In genomic region chr12:105095338-105095737, GRCh38 we compare ENCODE assay signal across 2 cellular contexts. TPM values are rescaled to one million over a fixed set of nuclear protein-coding genes. Genes with fewer than 3 reads are reported as not detected.
"Had no signal": no experiment of that assay in that cellular context is flagged by ENCODE, and none has a peak within 500 bp of the region (broad histone marks: within the 10 kb centered on the region; RNA-seq: fewer than 3 reads in every experiment).

No MANE protein-coding gene starts in this region.

RNA-seq across cellular contexts. Expression of gene ALDH1L2, which starts 11.1 kb away (rescaled TPM):
- polyA plus RNA-seq: immature natural killer cell; naive thymus-derived CD4-positive, alpha-beta T cell had no signal
